In genomic region chr2:28449126-28449488, GRCh38 we compare ENCODE assay signal across 1 cellular context.
TF ChIP-seq lines count a peak whose summit lies in the region.

No MANE protein-coding gene starts in this region.

TF ChIP-seq in endothelial cell of umbilical vein, 7 proteins besides CTCF, POLR2A, EP300 and RAD21:
- no peak for TF ChIP-seq MAX (IDR thresholded peaks at IDR 0.05; ENCODE audit: insufficient read depth, insufficient read length)
- TF ChIP-seq POLR2AphosphoS5 (IDR thresholded peaks at IDR 0.05; ENCODE audit: insufficient read depth, low read depth, low read length): no peak
- no peak for TF ChIP-seq FOS (IDR thresholded peaks at IDR 0.05; ENCODE audit: borderline replicate concordance, insufficient read depth, low read length)
- TF ChIP-seq MYC (IDR thresholded peaks at IDR 0.05; ENCODE audit: low read depth, low read length): no peak
- no peak for TF ChIP-seq EZH2 (IDR thresholded peaks at IDR 0.05; ENCODE audit: borderline replicate concordance, low read depth, low read length, severe bottlenecking)
- no peak for TF ChIP-seq JUN (IDR thresholded peaks at IDR 0.05; ENCODE audit: borderline replicate concordance, insufficient read depth, insufficient read length, low read depth)
- TF ChIP-seq GATA2 (IDR thresholded peaks at IDR 0.05; ENCODE audit: insufficient read depth, insufficient read length, low read depth, low read length): no peak
